ENCODE assay signal across 1 cellular context in the genomic region with DNA sequence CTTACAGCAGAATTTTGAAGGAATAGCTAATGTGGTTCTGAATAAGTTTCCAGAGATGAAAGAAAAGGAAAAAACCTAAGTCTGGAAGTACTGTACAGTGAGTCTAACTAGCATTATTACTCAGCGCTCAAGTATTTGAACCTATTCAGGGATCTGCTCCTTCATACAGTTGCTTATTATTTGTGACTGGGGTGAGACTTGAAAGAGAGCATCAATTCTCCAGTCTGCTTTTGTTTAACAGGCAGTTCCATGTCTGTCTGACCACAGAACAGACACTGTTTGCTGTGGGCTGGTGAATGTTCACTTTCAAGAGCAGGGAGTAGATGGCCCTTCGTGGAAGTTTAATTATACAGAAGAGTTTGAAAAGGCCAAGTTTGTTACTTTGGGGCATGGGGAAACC.
TF ChIP-seq lines count a peak whose summit lies in the region.

No MANE protein-coding gene starts in this region.

TF ChIP-seq in HepG2, 621 proteins besides CTCF, POLR2A, EP300 and RAD21 (continued from another document):
- TF ChIP-seq, protein P1, sequence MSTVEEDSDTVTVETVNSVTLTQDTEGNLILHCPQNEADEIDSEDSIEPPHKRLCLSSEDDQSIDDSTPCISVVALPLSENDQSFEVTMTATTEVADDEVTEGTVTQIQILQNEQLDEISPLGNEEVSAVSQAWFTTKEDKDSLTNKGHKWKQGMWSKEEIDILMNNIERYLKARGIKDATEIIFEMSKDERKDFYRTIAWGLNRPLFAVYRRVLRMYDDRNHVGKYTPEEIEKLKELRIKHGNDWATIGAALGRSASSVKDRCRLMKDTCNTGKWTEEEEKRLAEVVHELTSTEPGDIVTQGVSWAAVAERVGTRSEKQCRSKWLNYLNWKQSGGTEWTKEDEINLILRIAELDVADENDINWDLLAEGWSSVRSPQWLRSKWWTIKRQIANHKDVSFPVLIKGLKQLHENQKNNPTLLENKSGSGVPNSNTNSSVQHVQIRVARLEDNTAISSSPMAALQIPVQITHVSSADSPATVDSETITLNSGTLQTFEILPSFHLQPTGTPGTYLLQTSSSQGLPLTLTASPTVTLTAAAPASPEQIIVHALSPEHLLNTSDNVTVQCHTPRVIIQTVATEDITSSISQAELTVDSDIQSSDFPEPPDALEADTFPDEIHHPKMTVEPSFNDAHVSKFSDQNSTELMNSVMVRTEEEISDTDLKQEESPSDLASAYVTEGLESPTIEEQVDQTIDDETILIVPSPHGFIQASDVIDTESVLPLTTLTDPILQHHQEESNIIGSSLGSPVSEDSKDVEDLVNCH (CRISPR knock-in tag; IDR thresholded peaks at IDR 0.05) = no peak
- no peak for TF ChIP-seq FOXP1 (IDR thresholded peaks at IDR 0.05)
- TF ChIP-seq FOXP1 (CRISPR knock-in tag; IDR thresholded peaks at IDR 0.05) = no peak
- TF ChIP-seq RORA (CRISPR knock-in tag; IDR thresholded peaks at IDR 0.05) = no peak
- no peak for TF ChIP-seq ZNF430 (CRISPR knock-in tag; IDR thresholded peaks at IDR 0.05)
- TF ChIP-seq ELF3 (CRISPR knock-in tag; IDR thresholded peaks at IDR 0.05) = no peak
